17 cellular contexts compared by ENCODE assay signal in genomic region chr4:89641367-89641687, GRCh38.
DNase-seq lines count a peak whose midpoint lies in the region; ATAC-seq, FAIRE-seq and TF ChIP-seq lines count a peak whose summit lies in the region.
"Had no signal": no experiment of that assay in that cellular context is flagged by ENCODE, and none has a peak within 500 bp of the region (broad histone marks: within the 10 kb centered on the region; RNA-seq: fewer than 3 reads in every experiment).

No MANE protein-coding gene starts in this region.

- no peak for TF ChIP-seq EP300 in K562 (IDR thresholded peaks at IDR 0.05; ENCODE audit: low read length)

- H3K4me1 Mint-ChIP-seq in type B pancreatic cell (ENCODE audit: unreplicated experiment), result peaks cover 11% of the 10 kb centered on the region
- H3K4me1 Mint-ChIP-seq: activated B cell treated with CpG ODN at 0.5 μM for 24 hours, T-cell had no signal

- POLR2A ChIA-PET in K562 (lab: Yijun Ruan, JAX), result no interaction called here

- H3K4me1 ChIP-seq in heart left ventricle, result no peaks in the 10 kb centered on the region
- H3K4me1 ChIP-seq in K562 (replicated peaks in 1 of 2; ENCODE audit: control insufficient read depth in 2 of 2, insufficient read depth in 2 of 2, low read length in 2 of 2), result no peaks in the 10 kb centered on the region
- H3K4me1 ChIP-seq in pancreas, result no peaks in the 10 kb centered on the region

- no peaks in the 10 kb centered on the region for H4K20me1 ChIP-seq in K562 (replicated peaks; ENCODE audit: control insufficient read depth, insufficient read depth, low read length)

- CTCF ChIA-PET in K562 (lab: Yijun Ruan, JAX; ENCODE audit: low intra/inter-chr PET ratio), result interaction anchor here (1.1 kb wide), 1 partner anchor 261 kb away, joined by 3 read pairs; no protein-coding TSS in a partner anchor

- H3K27me3 ChIP-seq in heart left ventricle (peaks cover 0 to 4% (median 0%) of the 10 kb centered on the region in 9 donors), K562 (ENCODE audit: control insufficient read depth in 2 of 2, insufficient read depth in 2 of 2, low read length in 2 of 2) (no peaks in the 10 kb centered on the region), kidney epithelial cell (ENCODE audit: control insufficient read depth, insufficient read depth, low read length) (no peaks in the 10 kb centered on the region), pancreas (peaks cover 0 to 7% (median 0%) of the 10 kb centered on the region in 4 donors)

- H3K9me3 ChIP-seq in heart left ventricle (no peaks in the 10 kb centered on the region), K562 (replicated peaks; ENCODE audit: control insufficient read depth, insufficient read depth, low read depth, low read length) (no peaks in the 10 kb centered on the region), pancreas (no peaks in the 10 kb centered on the region)

- peaks cover 4% of the 10 kb centered on the region for H3K9me3 Mint-ChIP-seq in type B pancreatic cell
- H3K9me3 Mint-ChIP-seq: activated B cell treated with CpG ODN at 0.5 μM for 24 hours, T-cell had no signal

- DNase-seq in heart left ventricle, result no peak
- no peak for DNase-seq in cardiac septum (ENCODE audit: low spot score)
- DNase-seq in K562 (ENCODE audit: extremely low read depth in 1 of 4, low spot score in 3 of 4), result no peak
- DNase-seq in kidney epithelial cell (ENCODE audit: low read depth), result no peak
- no peak for DNase-seq in type B pancreatic cell (ENCODE audit: extremely low spot score, unreplicated experiment)
- DNase-seq in pancreas, result no peak
- no peak for DNase-seq in GM13977 (ENCODE audit: low spot score)
- DNase-seq in NCI-H2171 treated with DMSO at 0.1 percent for 48 hours (lab: John Stamatoyannopoulos, UW), result no peak
- DNase-seq: activated B cell treated with CpG ODN at 0.5 μM for 24 hours; activated effector memory CD4-positive, alpha-beta T cell treated with anti-CD3 and anti-CD28 coated beads, Interleukin-2, amount 50 U/mL, for 16 hours; NCI-H2029; stimulated activated CD4-positive, alpha-beta T cell treated with anti-CD3 and anti-CD28 coated beads, Interleukin-2, amount 100 ng/mL, for 48 hours; T-cell had no signal

- no peak for TF ChIP-seq RAD21 in K562 (CRISPR knock-in tag; conservative IDR thresholded peaks at IDR 0.05 in 1 of 2, IDR thresholded peaks at IDR 0.05 in 1 of 2)

- no peak overlapping the region for H3K27ac Mint-ChIP-seq in type B pancreatic cell
- H3K27ac Mint-ChIP-seq: activated B cell treated with CpG ODN at 0.5 μM for 24 hours, T-cell had no signal

- intact Hi-C loops in heart left ventricle (cut with DNase I), result loop anchor here in 2 of 10 donors (5.0 kb wide), 2 partner anchors 256 to 261 kb away; no protein-coding TSS in a partner anchor
- intact Hi-C loops in cardiac septum (cut with DNase I), result loop anchor here (5.0 kb wide), 1 partner anchor 261 kb away; no protein-coding TSS in a partner anchor
- intact Hi-C loops in K562 (cut with micrococcal nuclease), result loop anchor here (5.0 kb wide), 1 partner anchor 261 kb away; no protein-coding TSS in a partner anchor
- intact Hi-C loops in pancreas (cut with DNase I), result no loop called here

- H3K9me1 ChIP-seq in K562 (ENCODE audit: control insufficient read depth, insufficient read depth, low read length), result no peaks in the 10 kb centered on the region

- H3K9ac ChIP-seq in K562 (ENCODE audit: insufficient read depth in 1 of 2, low read depth in 2 of 2, low read length in 2 of 2), result no peak overlapping the region

- no peaks in the 10 kb centered on the region for H3K79me2 ChIP-seq in K562 (ENCODE audit: control insufficient read depth, insufficient read depth, low read length)

- peak overlapping the region; percentile 60; the same call in 1 of the 2 replicates for H2AFZ ChIP-seq in K562 (ENCODE audit: low read depth, low read length)

- 27 to 50% (median 29%) methylated on average over 6 of the region's 6 CpGs for WGBS in heart left ventricle, 4 donors
- WGBS in K562 (ENCODE audit: insufficient coverage, low coverage, missing lambda C conversion rate), result 0% methylated on average over 6 of the region's 6 CpGs
- WGBS in pancreas, 2 donors, result 22% methylated on average over 6 of the region's 6 CpGs

- FAIRE-seq in K562 (lab: Jason Lieb, UNC), result no peak
- FAIRE-seq in pancreas (lab: Jason Lieb, UNC), result no peak
- FAIRE-seq: A204.1, HTR-8/SVneo had no signal

- H3K36me3 Mint-ChIP-seq in type B pancreatic cell, result no peaks in the 10 kb centered on the region
- H3K36me3 Mint-ChIP-seq: T-cell had no signal

- no peak for ATAC-seq in heart left ventricle
- no peak for ATAC-seq in K562
- ATAC-seq in pancreas, result no peak
- ATAC-seq: esophagus mucosa, T-cell had no signal

- no TSS peak for BruUV-seq in K562 (replicated peaks; lab: Mats Ljungman, UMichigan)

- no peaks in the 10 kb centered on the region for H3K36me3 ChIP-seq in heart left ventricle
- no peaks in the 10 kb centered on the region for H3K36me3 ChIP-seq in K562 (ENCODE audit: control insufficient read depth, insufficient read depth, low read length)
- no peaks in the 10 kb centered on the region for H3K36me3 ChIP-seq in kidney epithelial cell (ENCODE audit: control insufficient read depth, insufficient read depth, low read length)
- no peaks in the 10 kb centered on the region for H3K36me3 ChIP-seq in pancreas

- H3K4me3 ChIP-seq in heart left ventricle (peak overlapping the region in 7 of 12 donors; percentile 11 to 36 (median 25)), K562 (no peak overlapping the region), kidney epithelial cell (ENCODE audit: low read depth, low read length) (peak overlapping the region; percentile 6), pancreas (no peak overlapping the region)
- H3K4me3 ChIP-seq: coronary artery had no signal

- no peak overlapping the region for H3K27ac ChIP-seq in heart left ventricle
- H3K27ac ChIP-seq in K562 (ENCODE audit: extremely low read depth, low read depth, low read length), result no peak overlapping the region
- H3K27ac ChIP-seq in pancreas, result no peak overlapping the region
- H3K27ac ChIP-seq: coronary artery had no signal

- TF ChIP-seq CTCF in heart left ventricle (IDR thresholded peaks at IDR 0.05) (no peak), K562 (IDR thresholded peaks at IDR 0.05 in 2 of 3, conservative IDR thresholded peaks at IDR 0.05 in 1 of 3; ENCODE audit: insufficient read depth in 2 of 3, low read depth in 1 of 3, low read length in 3 of 3) (no peak), kidney epithelial cell (IDR thresholded peaks at IDR 0.05; ENCODE audit: insufficient read depth, low read length, poor library complexity, severe bottlenecking) (no peak), type B pancreatic cell (conservative IDR thresholded peaks at IDR 0.05) (peak; percentile 26), pancreas (IDR thresholded peaks at IDR 0.05) (no peak), GM13977 (IDR thresholded peaks at IDR 0.05; ENCODE audit: extremely low read depth, insufficient read depth, missing control alignments) (no peak)

- peak overlapping the region; percentile 73 for H3K4me3 Mint-ChIP-seq in type B pancreatic cell
- H3K4me3 Mint-ChIP-seq: activated B cell treated with CpG ODN at 0.5 μM for 24 hours, T-cell had no signal

- in situ Hi-C loops in K562 (cut with MboI), result no loop called here
- in situ Hi-C loops in GM13977 (cut with MboI; ENCODE audit: low pct_unique_long_range_greater_than_20kb, low sequenced_read_pairs, unreplicated experiment), result no loop called here

- no peak overlapping the region; the same call in 1 of the 2 replicates for H3K4me2 ChIP-seq in K562 (ENCODE audit: insufficient read depth, low read length)

- TF ChIP-seq POLR2A in heart left ventricle (IDR thresholded peaks at IDR 0.05), result no peak
- TF ChIP-seq POLR2A in K562 (conservative IDR thresholded peaks at IDR 0.05), result no peak

- peaks cover 5% of the 10 kb centered on the region for H3K27me3 Mint-ChIP-seq in type B pancreatic cell
- H3K27me3 Mint-ChIP-seq: activated B cell treated with CpG ODN at 0.5 μM for 24 hours had no signal

TF ChIP-seq in K562, 482 proteins besides CTCF, POLR2A, EP300 and RAD21:
- TF ChIP-seq FOXJ2 (tag; IDR thresholded peaks at IDR 0.05) (no peak), SRF (CRISPR knock-in tag; IDR thresholded peaks at IDR 0.05) (no peak), NCOR1 (IDR thresholded peaks at IDR 0.05) (no peak), ZNF174 (CRISPR knock-in tag; IDR thresholded peaks at IDR 0.05) (no peak), SRSF1 (IDR thresholded peaks at IDR 0.05; ENCODE audit: low read depth, low read length) (no peak)

Comparison
In these comparisons a context has a peak if more than half of its experiments do, and no peak if none do; other contexts are left out.
1. H3K4me3 ChIP-seq: peak in heart left ventricle (7 of 12) and kidney epithelial cell (single experiment); none in K562 (single experiment) and pancreas (0 of 4).
2. intact Hi-C loops: an anchor here in cardiac septum (5.0 kb wide) and K562 (5.0 kb wide); none called in pancreas.